ENCODE assay signal across 1 cellular context in the genomic region with DNA sequence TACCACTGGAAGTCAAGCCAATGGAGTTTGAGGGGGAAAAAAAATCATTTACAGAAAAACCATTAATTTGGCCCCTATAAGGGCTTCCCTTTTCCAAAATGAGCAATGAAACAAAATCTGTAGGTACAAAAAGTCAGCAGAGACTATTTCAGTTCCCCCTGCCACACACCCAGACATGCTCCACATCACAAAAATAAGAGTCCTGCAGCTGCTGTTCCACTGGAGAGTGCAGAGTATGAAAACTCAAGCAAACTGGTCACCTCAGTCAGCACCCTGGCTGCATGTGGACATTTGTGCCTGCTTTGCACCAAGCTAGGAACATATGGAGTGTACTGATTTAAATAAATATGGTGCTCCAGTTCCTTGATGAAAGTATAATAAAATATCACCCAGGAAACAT.
TF ChIP-seq lines count a peak whose summit lies in the region.

No MANE protein-coding gene starts in this region.

TF ChIP-seq in SK-N-SH treated with all-trans-retinoic acid at 6 μM for 48 hours, 23 proteins besides CTCF, POLR2A, EP300 and RAD21:
- TF ChIP-seq CSRNP3 (CRISPR knock-in tag; IDR thresholded peaks at IDR 0.05) (no peak), TCF4 (CRISPR knock-in tag; IDR thresholded peaks at IDR 0.05; ENCODE audit: borderline replicate concordance) (no peak), TOX (CRISPR knock-in tag; IDR thresholded peaks at IDR 0.05; ENCODE audit: borderline replicate concordance) (no peak), ZC3H10 (CRISPR knock-in tag; IDR thresholded peaks at IDR 0.05) (no peak), PATZ1 (CRISPR knock-in tag; IDR thresholded peaks at IDR 0.05; ENCODE audit: borderline replicate concordance) (no peak), ESRRG (CRISPR knock-in tag; IDR thresholded peaks at IDR 0.05) (no peak), ZNF8 (CRISPR knock-in tag; IDR thresholded peaks at IDR 0.05) (no peak), ZNF70 (CRISPR knock-in tag; IDR thresholded peaks at IDR 0.05) (no peak), RARB (CRISPR knock-in tag; IDR thresholded peaks at IDR 0.05) (no peak), CSDC2 (CRISPR knock-in tag; IDR thresholded peaks at IDR 0.05) (no peak), ARNTL (CRISPR knock-in tag; IDR thresholded peaks at IDR 0.05; ENCODE audit: borderline replicate concordance, low read depth) (no peak), ZNF565 (CRISPR knock-in tag; conservative IDR thresholded peaks at IDR 0.05; ENCODE audit: low read depth) (no peak), BACH2 (CRISPR knock-in tag; IDR thresholded peaks at IDR 0.05; ENCODE audit: borderline replicate concordance) (no peak), OSR1 (CRISPR knock-in tag; IDR thresholded peaks at IDR 0.05) (no peak), ZFP30 (CRISPR knock-in tag; IDR thresholded peaks at IDR 0.05) (no peak), PPARA (CRISPR knock-in tag; IDR thresholded peaks at IDR 0.05; ENCODE audit: borderline replicate concordance) (no peak)
- TF ChIP-seq, protein P1, sequence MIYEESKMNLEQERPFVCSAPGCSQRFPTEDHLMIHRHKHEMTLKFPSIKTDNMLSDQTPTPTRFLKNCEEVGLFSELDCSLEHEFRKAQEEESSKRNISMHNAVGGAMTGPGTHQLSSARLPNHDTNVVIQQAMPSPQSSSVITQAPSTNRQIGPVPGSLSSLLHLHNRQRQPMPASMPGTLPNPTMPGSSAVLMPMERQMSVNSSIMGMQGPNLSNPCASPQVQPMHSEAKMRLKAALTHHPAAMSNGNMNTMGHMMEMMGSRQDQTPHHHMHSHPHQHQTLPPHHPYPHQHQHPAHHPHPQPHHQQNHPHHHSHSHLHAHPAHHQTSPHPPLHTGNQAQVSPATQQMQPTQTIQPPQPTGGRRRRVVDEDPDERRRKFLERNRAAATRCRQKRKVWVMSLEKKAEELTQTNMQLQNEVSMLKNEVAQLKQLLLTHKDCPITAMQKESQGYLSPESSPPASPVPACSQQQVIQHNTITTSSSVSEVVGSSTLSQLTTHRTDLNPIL (CRISPR knock-in tag; IDR thresholded peaks at IDR 0.05; ENCODE audit: low read depth), result no peak
- TF ChIP-seq, protein P2, sequence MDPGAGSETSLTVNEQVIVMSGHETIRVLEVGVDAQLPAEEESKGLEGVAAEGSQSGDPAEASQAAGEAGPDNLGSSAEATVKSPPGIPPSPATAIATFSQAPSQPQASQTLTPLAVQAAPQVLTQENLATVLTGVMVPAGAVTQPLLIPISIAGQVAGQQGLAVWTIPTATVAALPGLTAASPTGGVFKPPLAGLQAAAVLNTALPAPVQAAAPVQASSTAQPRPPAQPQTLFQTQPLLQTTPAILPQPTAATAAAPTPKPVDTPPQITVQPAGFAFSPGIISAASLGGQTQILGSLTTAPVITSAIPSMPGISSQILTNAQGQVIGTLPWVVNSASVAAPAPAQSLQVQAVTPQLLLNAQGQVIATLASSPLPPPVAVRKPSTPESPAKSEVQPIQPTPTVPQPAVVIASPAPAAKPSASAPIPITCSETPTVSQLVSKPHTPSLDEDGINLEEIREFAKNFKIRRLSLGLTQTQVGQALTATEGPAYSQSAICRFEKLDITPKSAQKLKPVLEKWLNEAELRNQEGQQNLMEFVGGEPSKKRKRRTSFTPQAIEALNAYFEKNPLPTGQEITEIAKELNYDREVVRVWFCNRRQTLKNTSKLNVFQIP (CRISPR knock-in tag; IDR thresholded peaks at IDR 0.05; ENCODE audit: borderline replicate concordance, low read depth), result no peak
- TF ChIP-seq, protein P3, sequence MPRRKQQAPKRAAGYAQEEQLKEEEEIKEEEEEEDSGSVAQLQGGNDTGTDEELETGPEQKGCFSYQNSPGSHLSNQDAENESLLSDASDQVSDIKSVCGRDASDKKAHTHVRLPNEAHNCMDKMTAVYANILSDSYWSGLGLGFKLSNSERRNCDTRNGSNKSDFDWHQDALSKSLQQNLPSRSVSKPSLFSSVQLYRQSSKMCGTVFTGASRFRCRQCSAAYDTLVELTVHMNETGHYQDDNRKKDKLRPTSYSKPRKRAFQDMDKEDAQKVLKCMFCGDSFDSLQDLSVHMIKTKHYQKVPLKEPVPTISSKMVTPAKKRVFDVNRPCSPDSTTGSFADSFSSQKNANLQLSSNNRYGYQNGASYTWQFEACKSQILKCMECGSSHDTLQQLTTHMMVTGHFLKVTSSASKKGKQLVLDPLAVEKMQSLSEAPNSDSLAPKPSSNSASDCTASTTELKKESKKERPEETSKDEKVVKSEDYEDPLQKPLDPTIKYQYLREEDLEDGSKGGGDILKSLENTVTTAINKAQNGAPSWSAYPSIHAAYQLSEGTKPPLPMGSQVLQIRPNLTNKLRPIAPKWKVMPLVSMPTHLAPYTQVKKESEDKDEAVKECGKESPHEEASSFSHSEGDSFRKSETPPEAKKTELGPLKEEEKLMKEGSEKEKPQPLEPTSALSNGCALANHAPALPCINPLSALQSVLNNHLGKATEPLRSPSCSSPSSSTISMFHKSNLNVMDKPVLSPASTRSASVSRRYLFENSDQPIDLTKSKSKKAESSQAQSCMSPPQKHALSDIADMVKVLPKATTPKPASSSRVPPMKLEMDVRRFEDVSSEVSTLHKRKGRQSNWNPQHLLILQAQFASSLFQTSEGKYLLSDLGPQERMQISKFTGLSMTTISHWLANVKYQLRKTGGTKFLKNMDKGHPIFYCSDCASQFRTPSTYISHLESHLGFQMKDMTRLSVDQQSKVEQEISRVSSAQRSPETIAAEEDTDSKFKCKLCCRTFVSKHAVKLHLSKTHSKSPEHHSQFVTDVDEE (CRISPR knock-in tag; IDR thresholded peaks at IDR 0.05), result no peak
